Comparison of ENCODE assay signal across 8 cellular contexts in genomic region chr22:21044931-21045584, GRCh38. TPM values are rescaled to one million over a fixed set of nuclear protein-coding genes. Genes with fewer than 3 reads are reported as not detected.
DNase-seq lines count a peak whose midpoint lies in the region; ATAC-seq and TF ChIP-seq lines count a peak whose summit lies in the region.

No MANE protein-coding gene starts in this region.

- peaks cover 6% of the 10 kb centered on the region for H3K4me1 ChIP-seq in NT2/D1 (ENCODE audit: insufficient read depth, insufficient read length)

- peaks cover 25% of the 10 kb centered on the region for H3K4me1 Mint-ChIP-seq in mesothelial cell of epicardium

- peak; percentile 42 for DNase-seq in NCI-H748 (lab: John Stamatoyannopoulos, UW; ENCODE audit: unreplicated experiment)
- DNase-seq in NCI-H748 treated with DMSO at 0.1 percent for 48 hours (lab: John Stamatoyannopoulos, UW): no peak
- peak; percentile 9 for DNase-seq in NT2/D1 (ENCODE audit: low read depth, low spot score)
- DNase-seq in coronary artery (ENCODE audit: low spot score): no peak
- no peak for DNase-seq in mesothelial cell of epicardium (ENCODE audit: low spot score in 2 of 2, unreplicated experiment in 2 of 2)
- no peak for DNase-seq in NOMO-1 treated with dmso at 0.1 percent for 144 hours (lab: John Stamatoyannopoulos, UW; ENCODE audit: unreplicated experiment)

- H3K36me3 ChIP-seq in NT2/D1 (ENCODE audit: insufficient read depth, insufficient read length, low read length): no peaks in the 10 kb centered on the region

- TF ChIP-seq CTCF in coronary artery (IDR thresholded peaks at IDR 0.05) (no peak), mesothelial cell of epicardium (IDR thresholded peaks at IDR 0.05; ENCODE audit: unreplicated experiment) (no peak)

- ATAC-seq in HG02678 (IDR thresholded peaks at IDR 0.05; ENCODE audit: unreplicated experiment) (no peak), HG03457 (IDR thresholded peaks at IDR 0.05; ENCODE audit: unreplicated experiment) (no peak)

- no peaks in the 10 kb centered on the region for H3K9me3 ChIP-seq in NT2/D1 (ENCODE audit: insufficient read depth, low read length)

- H3K27me3 ChIP-seq in NT2/D1 (ENCODE audit: insufficient read depth, insufficient read length): peaks cover 7% of the 10 kb centered on the region

- H3K4me3 ChIP-seq in NT2/D1 (ENCODE audit: insufficient read length, low read depth): peak overlapping the region; percentile 47
- H3K4me3 ChIP-seq in coronary artery: peak overlapping the region; percentile 58

- H3K36me3 Mint-ChIP-seq in mesothelial cell of epicardium: no peaks in the 10 kb centered on the region

- no peaks in the 10 kb centered on the region for H3K27me3 Mint-ChIP-seq in mesothelial cell of epicardium (ENCODE audit: low read depth)

- peak overlapping the region; percentile 51 for H3K9ac ChIP-seq in NT2/D1 (ENCODE audit: insufficient read length, low read depth)

- H3K27ac ChIP-seq in coronary artery: peak overlapping the region in 1 of 2 donors; percentile 80

- peak overlapping the region; percentile 97 for H3K27ac Mint-ChIP-seq in mesothelial cell of epicardium

- no peaks in the 10 kb centered on the region for H3K9me3 Mint-ChIP-seq in mesothelial cell of epicardium

- H3K4me3 Mint-ChIP-seq in mesothelial cell of epicardium: peak overlapping the region; percentile 95

RNA-seq across cellular contexts. Expression of gene LRRC74B, which starts 0.7 kb away (rescaled TPM):
- 0.18 TPM in 1 of 3 replicates, not detected in the others for total RNA-seq in mesothelial cell of epicardium

RNA-seq across cellular contexts. Expression of gene SLC7A4, which starts 12.7 kb away (rescaled TPM):
- 3.2 to 3.7 TPM (median 3.2 TPM) in 3 replicates for total RNA-seq in mesothelial cell of epicardium

RNA-seq across cellular contexts. Expression of gene P2RX6, which starts 30.1 kb away (rescaled TPM):
- total RNA-seq in mesothelial cell of epicardium: 0.72 to 1.1 TPM (median 0.88 TPM) in 3 replicates

RNA-seq across cellular contexts. Expression of gene THAP7, which starts 43.1 kb away (rescaled TPM):
- 19.7 to 22.8 TPM (median 22.0 TPM) in 3 replicates for total RNA-seq in mesothelial cell of epicardium

Comparison
In these comparisons a context has a peak if more than half of its experiments do, and no peak if none do; other contexts are left out.
1. DNase-seq: peak in NCI-H748 (single experiment) and NT2/D1 (single experiment); none in NCI-H748 treated with DMSO at 0.1 percent for 48 hours (single experiment), coronary artery (single experiment), mesothelial cell of epicardium (0 of 2) and NOMO-1 treated with dmso at 0.1 percent for 144 hours (single experiment).